In the genomic region with DNA sequence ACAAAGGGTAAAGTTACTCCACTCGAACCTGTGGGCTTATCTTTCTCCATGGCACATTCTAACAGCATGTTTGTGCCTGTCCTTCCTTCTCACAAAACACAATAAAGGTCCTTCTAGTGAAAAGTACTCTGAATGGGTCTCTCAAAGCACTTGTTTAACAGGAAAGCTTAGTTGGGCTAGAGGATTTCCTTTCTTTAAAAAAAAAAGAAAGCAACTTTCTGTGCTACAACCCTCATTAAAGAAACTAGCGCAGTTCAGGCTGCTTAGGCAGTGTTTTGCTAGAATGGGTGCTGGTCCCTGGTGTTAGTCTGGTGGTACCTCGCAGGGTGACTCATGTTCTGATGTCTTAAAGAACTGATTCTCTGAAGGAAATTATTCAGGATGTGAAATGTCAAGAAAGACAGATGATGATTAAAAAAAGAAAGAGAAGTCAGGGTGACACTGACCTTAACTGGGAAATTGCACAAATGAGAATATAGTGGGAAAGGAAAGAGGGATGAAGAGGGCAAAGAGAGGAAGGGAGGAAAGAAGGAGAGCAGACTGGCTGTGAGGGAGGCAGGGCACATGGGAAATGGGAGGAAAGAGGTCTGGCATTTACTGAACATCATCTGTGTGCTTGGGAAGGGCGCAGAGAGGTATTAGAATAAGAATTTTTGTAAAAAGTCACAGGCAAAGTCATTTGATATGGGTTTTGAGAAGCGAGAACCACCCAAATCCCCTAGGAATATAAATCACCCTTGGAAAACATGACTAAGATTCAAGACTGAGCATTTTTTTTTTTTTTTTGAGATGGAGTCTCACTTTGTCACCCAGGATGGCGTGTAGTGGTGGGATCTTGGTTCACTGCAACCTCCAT, we compare ENCODE assay signal across 10 cellular contexts.
DNase-seq lines count a peak whose midpoint lies in the region; ATAC-seq and TF ChIP-seq lines count a peak whose summit lies in the region.
"Had no signal": no experiment of that assay in that cellular context is flagged by ENCODE, and none has a peak within 500 bp of the region (broad histone marks: within the 10 kb centered on the region; RNA-seq: fewer than 3 reads in every experiment).

No MANE protein-coding gene starts in this region.

- peak; percentile 45 to 92 for ATAC-seq in right cardiac atrium
- ATAC-seq in HG02610 (IDR thresholded peaks at IDR 0.05; ENCODE audit: unreplicated experiment), result no peak
- no peak for ATAC-seq in left colon

- no peak overlapping the region for H3K4me3 ChIP-seq in right cardiac atrium (ENCODE audit: low read length)
- H3K4me3 ChIP-seq in spleen, result no peak overlapping the region

- WGBS in right cardiac atrium, result 61% methylated on average over 6 of the region's 6 CpGs
- 31 to 49% (median 44%) methylated on average over 6 of the region's 6 CpGs for WGBS in spleen, 5 donors

- H3K27me3 ChIP-seq in right cardiac atrium (ENCODE audit: control insufficient read depth, insufficient read depth), result no peaks in the 10 kb centered on the region
- H3K27me3 ChIP-seq in spleen (replicated peaks in 1 of 7), result no peaks in the 10 kb centered on the region

- no peaks in the 10 kb centered on the region for H3K9me3 ChIP-seq in right cardiac atrium (ENCODE audit: control insufficient read depth, low read length)
- peaks cover 0 to 30% (median 20%) of the 10 kb centered on the region in 8 donors for H3K9me3 ChIP-seq in spleen

- H3K27ac ChIP-seq in right cardiac atrium (ENCODE audit: low read length), result peak overlapping the region; percentile 9
- H3K27ac ChIP-seq in spleen, result peak overlapping the region in 7 of 8 donors; percentile 43 to 64 (median 53)

- DNase-seq in HPDE6-E6E7 (ENCODE audit: extremely low spot score) (peak; percentile 49), amniotic epithelial cell (ENCODE audit: low read depth) (peak; percentile 37), right cardiac atrium (no peak), spleen (no peak), NCI-H1436 (lab: John Stamatoyannopoulos, UW) (no peak), left colon (no peak)
- no peak for DNase-seq in activated naive CD4-positive, alpha-beta T cell treated with anti-CD3 and anti-CD28 coated beads, Interleukin-2, amount 50 U/mL, for 16 hours
- DNase-seq: activated CD4-positive, alpha-beta T cell treated with anti-CD3 and anti-CD28 coated beads, Interleukin-2, amount 10 ng/mL, durations not matched to agents 24 days and 14 days; Karpas-422 had no signal

- intact Hi-C loops in right cardiac atrium (cut with DNase I) (no loop called here), spleen (cut with DNase I; ENCODE audit: low total_unique reads) (no loop called here), left colon (cut with DNase I, micrococcal nuclease) (no loop called here)

- no peaks in the 10 kb centered on the region for H3K4me1 ChIP-seq in right cardiac atrium (ENCODE audit: control insufficient read depth, insufficient read depth, low read length)
- peaks cover 7 to 25% (median 15%) of the 10 kb centered on the region in 6 donors for H3K4me1 ChIP-seq in spleen

- no peak for TF ChIP-seq CTCF in spleen (IDR thresholded peaks at IDR 0.05 in 8 of 11, conservative IDR thresholded peaks at IDR 0.05 in 3 of 11)

- TF ChIP-seq POLR2A in spleen (IDR thresholded peaks at IDR 0.05), result no peak

- H3K36me3 ChIP-seq in spleen, result no peaks in the 10 kb centered on the region

Comparison
In these comparisons a context has a peak if more than half of its experiments do, and no peak if none do; other contexts are left out.
1. DNase-seq: peak in HPDE6-E6E7 (single experiment) and amniotic epithelial cell (single experiment); none in right cardiac atrium (0 of 3), spleen (single experiment), NCI-H1436 (single experiment), activated naive CD4-positive, alpha-beta T cell treated with anti-CD3 and anti-CD28 coated beads, Interleukin-2, amount 50 U/mL, for 16 hours (single experiment) and left colon (0 of 2).
2. ATAC-seq: peak in right cardiac atrium (2 of 2); none in HG02610 (single experiment) and left colon (single experiment).